Comparison of ENCODE assay signal across 20 cellular contexts in the genomic region with DNA sequence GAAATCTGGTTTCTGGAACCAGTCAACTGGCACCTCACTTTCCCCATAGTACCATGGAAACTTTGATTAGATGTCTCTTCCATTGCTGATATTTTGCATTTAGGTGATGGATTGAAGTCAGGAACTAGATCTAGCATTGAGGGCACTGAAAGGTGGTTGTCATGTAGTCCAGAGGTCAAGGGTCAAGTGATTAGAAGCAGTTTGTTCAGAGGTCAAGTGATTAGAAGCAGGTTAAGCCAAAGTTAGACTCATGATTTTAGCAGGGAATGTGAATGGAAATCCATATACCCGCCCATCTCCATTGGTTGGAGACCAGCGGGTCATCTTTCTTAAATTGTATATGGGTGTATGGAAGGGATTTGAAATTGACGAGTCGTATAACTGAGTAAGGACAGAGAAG. TPM values are rescaled to one million over a fixed set of nuclear protein-coding genes. Genes with fewer than 3 reads are reported as not detected.
DNase-seq lines count a peak whose midpoint lies in the region; ATAC-seq, FAIRE-seq and TF ChIP-seq lines count a peak whose summit lies in the region.
"Had no signal": no experiment of that assay in that cellular context is flagged by ENCODE, and none has a peak within 500 bp of the region (broad histone marks: within the 10 kb centered on the region; RNA-seq: fewer than 3 reads in every experiment).

No MANE protein-coding gene starts in this region.

- TF ChIP-seq CTCF in VCaP (conservative IDR thresholded peaks at IDR 0.05) (no peak), neural progenitor cell (IDR thresholded peaks at IDR 0.05) (no peak)

- no peaks in the 10 kb centered on the region for H3K4me1 ChIP-seq in neural progenitor cell

- H3K27ac Mint-ChIP-seq in neural progenitor cell, result no peak overlapping the region

- ATAC-seq in left lobe of liver (peak; percentile 75), GM21423 (IDR thresholded peaks at IDR 0.05; ENCODE audit: unreplicated experiment) (no peak)
- ATAC-seq: HCT116 had no signal

- no peaks in the 10 kb centered on the region for H3K27me3 ChIP-seq in neural progenitor cell
- H3K27me3 ChIP-seq: BLaER1 had no signal

- no peak overlapping the region for H3K4me3 ChIP-seq in neural progenitor cell
- H3K4me3 ChIP-seq: BLaER1, GM23248 had no signal

- H2AFZ ChIP-seq in neural progenitor cell (replicated peaks), result no peak overlapping the region
- H2AFZ ChIP-seq: GM23248 had no signal

- DNase-seq in GM12891 (ENCODE audit: insufficient read length, low spot score) (no peak), left lobe of liver (ENCODE audit: low spot score) (no peak), neural progenitor cell (ENCODE audit: low spot score) (peak; percentile 9), NCI-H1417 (lab: John Stamatoyannopoulos, UW) (no peak), NCI-H446 treated with DMSO at 0.1 percent for 48 hours (lab: John Stamatoyannopoulos, UW) (no peak), HUDEP-2 (lab: John Stamatoyannopoulos, UW; ENCODE audit: unreplicated experiment in 76 of 76) (no peak)
- DNase-seq: 8988T; AML-193; Caco-2; CD8-positive, alpha-beta memory T cell; DMS53; GF-D8; GM23248 had no signal

- no peaks in the 10 kb centered on the region for H3K9me3 ChIP-seq in neural progenitor cell (ENCODE audit: low read depth)
- H3K9me3 ChIP-seq: Caco-2 had no signal

- H3K27me3 Mint-ChIP-seq in neural progenitor cell (ENCODE audit: insufficient read depth, low read depth), result peaks cover 2% of the 10 kb centered on the region
- H3K27me3 Mint-ChIP-seq: CD8-positive, alpha-beta memory T cell; IgD-negative memory B cell had no signal

- no peaks in the 10 kb centered on the region for H3F3A ChIP-seq in neural progenitor cell (ENCODE audit: low read depth)

- no peak overlapping the region for H3K4me3 Mint-ChIP-seq in neural progenitor cell
- H3K4me3 Mint-ChIP-seq: CD8-positive, alpha-beta memory T cell; IgD-negative memory B cell had no signal

- no peaks in the 10 kb centered on the region for H4K20me1 ChIP-seq in neural progenitor cell (ENCODE audit: low read depth)

- FAIRE-seq in GM12891 (lab: Jason Lieb, UNC), result peak; percentile 31
- FAIRE-seq: GM18507, H54 had no signal

- H3K4me1 Mint-ChIP-seq in neural progenitor cell, result peaks cover 3% of the 10 kb centered on the region

- peaks cover 12% of the 10 kb centered on the region for H3K9me3 Mint-ChIP-seq in neural progenitor cell
- H3K9me3 Mint-ChIP-seq: CD8-positive, alpha-beta memory T cell; IgD-negative memory B cell had no signal

- H3K36me3 Mint-ChIP-seq in neural progenitor cell, result peaks cover 11% of the 10 kb centered on the region

- no peak overlapping the region for H3K9ac ChIP-seq in neural progenitor cell
- H3K9ac ChIP-seq: BLaER1, GM23248 had no signal

- H3K27ac ChIP-seq in VCaP (peak overlapping the region; percentile 84), neural progenitor cell (no peak overlapping the region)
- H3K27ac ChIP-seq: BLaER1, GM23248 had no signal

- no peak for TF ChIP-seq POLR2A in GM12891 (IDR thresholded peaks at IDR 0.05; ENCODE audit: low read depth, low read length)

- H3K79me2 ChIP-seq in neural progenitor cell (ENCODE audit: low read depth), result peaks cover 7% of the 10 kb centered on the region

- H3K4me2 ChIP-seq in neural progenitor cell, result no peak overlapping the region
- H3K4me2 ChIP-seq: BLaER1 had no signal

- no peaks in the 10 kb centered on the region for H3K36me3 ChIP-seq in neural progenitor cell

TF ChIP-seq in GM12891, 5 proteins besides CTCF, POLR2A, EP300 and RAD21:
- TF ChIP-seq SPI1 (IDR thresholded peaks at IDR 0.05; ENCODE audit: low read depth, low read length) (no peak), TAF1 (IDR thresholded peaks at IDR 0.05; ENCODE audit: low read depth, low read length) (no peak), PAX5 (IDR thresholded peaks at IDR 0.05; ENCODE audit: insufficient read depth, low read length, severe bottlenecking) (no peak), POLR2AphosphoS5 (IDR thresholded peaks at IDR 0.05; ENCODE audit: low read depth, low read length) (no peak), POU2F2 (IDR thresholded peaks at IDR 0.05; ENCODE audit: low read depth, low read length) (no peak)

RNA-seq across cellular contexts. Expression of gene CBFA2T2, which starts 51.2 kb away (rescaled TPM):
- 3.0 TPM for polyA plus RNA-seq in GM12891 (2012; ENCODE audit: low read depth, missing spikeins)
- 5.7 TPM for total RNA-seq in left lobe of liver
- total RNA-seq in neural progenitor cell (ENCODE audit: low replicate concordance), result 11.9 and 26.4 TPM in 2 replicates
